ENCODE assay signal across 18 cellular contexts in genomic region chr12:123992118-123992825, GRCh38. TPM values are rescaled to one million over a fixed set of nuclear protein-coding genes. Genes with fewer than 3 reads are reported as not detected.
DNase-seq lines count a peak whose midpoint lies in the region; ATAC-seq, FAIRE-seq and TF ChIP-seq lines count a peak whose summit lies in the region.
"Had no signal": no experiment of that assay in that cellular context is flagged by ENCODE, and none has a peak within 500 bp of the region (broad histone marks: within the 10 kb centered on the region; RNA-seq: fewer than 3 reads in every experiment).

No MANE protein-coding gene starts in this region.

- no peak for FAIRE-seq in bronchial epithelial cell (lab: Jason Lieb, UNC)
- FAIRE-seq: A549 had no signal

- H3K27me3 ChIP-seq in left ventricle myocardium inferior (ENCODE audit: low read depth) (no peaks in the 10 kb centered on the region), bronchial epithelial cell (ENCODE audit: control insufficient read depth, insufficient read depth, low read length) (no peaks in the 10 kb centered on the region)

- H3K27ac Mint-ChIP-seq in mesothelial cell of epicardium = peak overlapping the region; percentile 37

- H3K4me3 Mint-ChIP-seq in mesothelial cell of epicardium = no peak overlapping the region

- peaks cover 53% of the 10 kb centered on the region for H3K4me1 Mint-ChIP-seq in mesothelial cell of epicardium

- H3K4me1 ChIP-seq in left ventricle myocardium inferior = peaks cover 92% of the 10 kb centered on the region

- peaks cover 9% of the 10 kb centered on the region for H3K36me3 Mint-ChIP-seq in mesothelial cell of epicardium

- H3K27ac ChIP-seq in left ventricle myocardium inferior (replicated peaks) = peak overlapping the region; percentile 15
- H3K27ac ChIP-seq: A549, C4-2B, HL-60 had no signal

- DNase-seq in left ventricle myocardium inferior (no peak), left cardiac atrium (no peak), bronchial epithelial cell (ENCODE audit: low read depth) (peak; percentile 55), mesothelial cell of epicardium (ENCODE audit: low spot score in 2 of 2, unreplicated experiment in 2 of 2) (no peak)
- no peak for DNase-seq in activated naive CD4-positive, alpha-beta T cell (lab: John Stamatoyannopoulos, UW)
- DNase-seq: HCEC 1CT, NCI-H1105, NCI-H1694 treated with DMSO at 0.1 percent for 48 hours, NCI-H774, Right ventricle myocardium superior had no signal

- ATAC-seq in left cardiac atrium (no peak), GM21423 (IDR thresholded peaks at IDR 0.05; ENCODE audit: unreplicated experiment) (no peak), HG03571 (IDR thresholded peaks at IDR 0.05; ENCODE audit: unreplicated experiment) (no peak), HG03039 (IDR thresholded peaks at IDR 0.05; ENCODE audit: unreplicated experiment) (no peak)
- ATAC-seq: A549, Panc1 had no signal

- H3K9me3 Mint-ChIP-seq in mesothelial cell of epicardium = no peaks in the 10 kb centered on the region

- TF ChIP-seq CTCF in left ventricle myocardium inferior (IDR thresholded peaks at IDR 0.05; ENCODE audit: borderline replicate concordance) = no peak
- no peak for TF ChIP-seq CTCF in bronchial epithelial cell (IDR thresholded peaks at IDR 0.05; ENCODE audit: insufficient read depth, low read length, severe bottlenecking)
- no peak for TF ChIP-seq CTCF in mesothelial cell of epicardium (IDR thresholded peaks at IDR 0.05; ENCODE audit: unreplicated experiment)

- intact Hi-C loops in left ventricle myocardium inferior (cut with micrococcal nuclease) = no loop called here
- intact Hi-C loops in left cardiac atrium (cut with DNase I) = no loop called here

- H3K4me3 ChIP-seq in left ventricle myocardium inferior = no peak overlapping the region
- no peak overlapping the region for H3K4me3 ChIP-seq in bronchial epithelial cell (ENCODE audit: low read depth, low read length)
- H3K4me3 ChIP-seq: A549, K562 had no signal

- H3K9me3 ChIP-seq in left ventricle myocardium inferior (replicated peaks) = no peaks in the 10 kb centered on the region
- H3K9me3 ChIP-seq: A549 had no signal

- no peaks in the 10 kb centered on the region for H3K27me3 Mint-ChIP-seq in mesothelial cell of epicardium (ENCODE audit: low read depth)

- H3K36me3 ChIP-seq in left ventricle myocardium inferior (peaks cover 25% of the 10 kb centered on the region), bronchial epithelial cell (ENCODE audit: control insufficient read depth, insufficient read depth, low read length) (peaks cover 3% of the 10 kb centered on the region)

RNA-seq across cellular contexts. Expression of gene ZNF664, which starts 19.3 kb away (rescaled TPM):
- total RNA-seq in left ventricle myocardium inferior = 80.7 TPM
- 10 to 100 TPM; 67.6 to 75.8 TPM for total RNA-seq in left cardiac atrium
- 83.2 and 88.2 TPM in 2 replicates for total RNA-seq in bronchial epithelial cell
- total RNA-seq in mesothelial cell of epicardium = 112 to 122 TPM (median 116 TPM) in 3 replicates

RNA-seq across cellular contexts. Expression of gene CCDC92, which starts 19.6 kb away (rescaled TPM):
- 57.2 TPM for total RNA-seq in left ventricle myocardium inferior
- total RNA-seq in left cardiac atrium = 10 to 100 TPM; 46.3 to 53.8 TPM
- total RNA-seq in bronchial epithelial cell = 4.5 and 7.0 TPM in 2 replicates
- 51.9 to 55.1 TPM (median 52.4 TPM) in 3 replicates for total RNA-seq in mesothelial cell of epicardium
